ENCODE assay signal across 18 cellular contexts in the genomic region with DNA sequence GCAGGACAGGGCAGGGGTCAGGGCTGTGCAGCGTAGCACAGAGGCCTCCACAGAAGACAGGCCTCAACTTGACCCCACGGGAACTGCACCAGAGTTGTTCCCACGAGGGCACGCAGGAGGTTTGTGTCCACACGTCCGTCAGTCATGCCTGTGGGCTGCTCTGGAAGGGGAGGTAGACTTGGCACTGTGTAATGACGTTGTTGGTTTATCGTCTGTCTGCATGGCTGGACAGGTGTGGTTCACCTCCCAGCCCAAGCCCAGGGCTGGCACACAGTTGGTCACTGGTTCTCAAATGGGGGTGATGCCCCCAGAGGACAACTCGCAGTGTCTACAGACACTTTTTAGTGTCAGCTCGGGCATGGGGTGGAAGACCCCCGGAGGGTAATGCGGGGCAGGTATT.
"Had no signal": no experiment of that assay in that cellular context is flagged by ENCODE, and none has a peak within 500 bp of the region (broad histone marks: within the 10 kb centered on the region; RNA-seq: fewer than 3 reads in every experiment).

No MANE protein-coding gene starts in this region.

- H3K9me3 Mint-ChIP-seq: activated CD4-positive, alpha-beta memory T cell treated with anti-CD3 and anti-CD28 coated beads, Interleukin-2, amount 10 ng/mL, durations not matched to agents 7 days and 5 days; activated naive CD8-positive, alpha-beta T cell treated with anti-CD3 and anti-CD28 coated beads for 36 hours; activated T-helper 17 cell treated with anti-CD3 and anti-CD28 coated beads, Interleukin-2, amount 50 U/mL, for 72 hours; effector memory CD8-positive, alpha-beta T cell; natural killer cell; stimulated activated naive CD8-positive, alpha-beta T cell treated with anti-CD3 and anti-CD28 coated beads, Interleukin-15, Interleukin-2, amounts not matched to agents 100 ng/mL and 50 ng/mL, for 24 hours; T-helper 2 cell treated with Interferon-gamma antibody and Interleukin-4, amounts not matched to agents 5 μg/mL and 100 μg/mL, for 36 hours had no signal

- DNase-seq: activated CD4-positive, alpha-beta memory T cell treated with anti-CD3 and anti-CD28 coated beads, Interleukin-2, amount 10 ng/mL, durations not matched to agents 7 days and 5 days; activated CD4-positive, alpha-beta T cell treated with anti-CD3 and anti-CD28 coated beads for 36 hours; activated CD8-positive, alpha-beta memory T cell treated with anti-CD3 and anti-CD28 coated beads, Interleukin-2, amount 10 ng/mL, durations not matched to agents 7 days and 5 days; activated naive CD4-positive, alpha-beta T cell; activated naive CD8-positive, alpha-beta T cell treated with anti-CD3 and anti-CD28 coated beads for 36 hours; amniotic stem cell; effector memory CD8-positive, alpha-beta T cell; lower lobe of right lung; natural killer cell; nucleus accumbens; posterior cingulate gyrus; SW 1271 had no signal

- H3K4me3 ChIP-seq: cardiac muscle cell, lower lobe of right lung, skin epidermis, upper lobe of left lung had no signal

- H3K4me3 Mint-ChIP-seq: activated CD4-positive, alpha-beta memory T cell treated with anti-CD3 and anti-CD28 coated beads, Interleukin-2, amount 10 ng/mL, durations not matched to agents 7 days and 5 days; activated CD4-positive, alpha-beta T cell treated with anti-CD3 and anti-CD28 coated beads for 36 hours; activated CD8-positive, alpha-beta memory T cell treated with anti-CD3 and anti-CD28 coated beads, Interleukin-2, amount 10 ng/mL, durations not matched to agents 7 days and 5 days; activated naive CD8-positive, alpha-beta T cell treated with anti-CD3 and anti-CD28 coated beads for 36 hours; activated T-helper 17 cell treated with anti-CD3 and anti-CD28 coated beads, Interleukin-2, amount 50 U/mL, for 72 hours; effector memory CD8-positive, alpha-beta T cell; natural killer cell; stimulated activated naive CD8-positive, alpha-beta T cell treated with anti-CD3 and anti-CD28 coated beads, Interleukin-15, Interleukin-2, amounts not matched to agents 100 ng/mL and 50 ng/mL, for 24 hours; T-helper 2 cell treated with Interferon-gamma antibody and Interleukin-4, amounts not matched to agents 5 μg/mL and 100 μg/mL, for 36 hours had no signal

- H3K36me3 Mint-ChIP-seq: activated CD8-positive, alpha-beta memory T cell treated with anti-CD3 and anti-CD28 coated beads, Interleukin-2, amount 10 ng/mL, durations not matched to agents 7 days and 5 days; activated naive CD8-positive, alpha-beta T cell treated with anti-CD3 and anti-CD28 coated beads for 36 hours; natural killer cell had no signal

- H3K27me3 ChIP-seq: cardiac muscle cell, upper lobe of left lung had no signal

- H3K27me3 Mint-ChIP-seq: activated CD4-positive, alpha-beta memory T cell treated with anti-CD3 and anti-CD28 coated beads, Interleukin-2, amount 10 ng/mL, durations not matched to agents 7 days and 5 days; activated CD4-positive, alpha-beta T cell treated with anti-CD3 and anti-CD28 coated beads for 36 hours; activated CD8-positive, alpha-beta memory T cell treated with anti-CD3 and anti-CD28 coated beads, Interleukin-2, amount 10 ng/mL, durations not matched to agents 7 days and 5 days; activated naive CD8-positive, alpha-beta T cell treated with anti-CD3 and anti-CD28 coated beads for 36 hours; activated T-helper 17 cell treated with anti-CD3 and anti-CD28 coated beads, Interleukin-2, amount 50 U/mL, for 72 hours; effector memory CD8-positive, alpha-beta T cell; stimulated activated naive CD8-positive, alpha-beta T cell treated with anti-CD3 and anti-CD28 coated beads, Interleukin-15, Interleukin-2, amounts not matched to agents 100 ng/mL and 50 ng/mL, for 24 hours had no signal

- H3K9me3 ChIP-seq: lower lobe of right lung, upper lobe of left lung had no signal

- H3K4me1 Mint-ChIP-seq: natural killer cell had no signal

- ATAC-seq: activated CD4-positive, alpha-beta T cell treated with anti-CD3 and anti-CD28 coated beads for 36 hours; activated CD8-positive, alpha-beta memory T cell treated with anti-CD3 and anti-CD28 coated beads, Interleukin-2, amount 10 ng/mL, durations not matched to agents 7 days and 5 days; activated T-helper 17 cell treated with anti-CD3 and anti-CD28 coated beads, Interleukin-2, amount 50 U/mL, for 72 hours; effector memory CD8-positive, alpha-beta T cell; lower lobe of right lung; natural killer cell had no signal

- H3K36me3 ChIP-seq: cardiac muscle cell, lower lobe of right lung, upper lobe of left lung had no signal

- H3K27ac Mint-ChIP-seq: activated CD4-positive, alpha-beta memory T cell treated with anti-CD3 and anti-CD28 coated beads, Interleukin-2, amount 10 ng/mL, durations not matched to agents 7 days and 5 days; activated CD4-positive, alpha-beta T cell treated with anti-CD3 and anti-CD28 coated beads for 36 hours; activated CD8-positive, alpha-beta memory T cell treated with anti-CD3 and anti-CD28 coated beads, Interleukin-2, amount 10 ng/mL, durations not matched to agents 7 days and 5 days; activated naive CD8-positive, alpha-beta T cell treated with anti-CD3 and anti-CD28 coated beads for 36 hours; activated T-helper 17 cell treated with anti-CD3 and anti-CD28 coated beads, Interleukin-2, amount 50 U/mL, for 72 hours; effector memory CD8-positive, alpha-beta T cell; natural killer cell; stimulated activated naive CD8-positive, alpha-beta T cell treated with anti-CD3 and anti-CD28 coated beads, Interleukin-15, Interleukin-2, amounts not matched to agents 100 ng/mL and 50 ng/mL, for 24 hours; T-helper 2 cell treated with Interferon-gamma antibody and Interleukin-4, amounts not matched to agents 5 μg/mL and 100 μg/mL, for 36 hours had no signal

- H3K27ac ChIP-seq: cardiac muscle cell, lower lobe of right lung, skin epidermis, upper lobe of left lung had no signal
